ENCODE assay signal across 6 cellular contexts in genomic region chr1:182726941-182727340, GRCh38. TPM values are rescaled to one million over a fixed set of nuclear protein-coding genes. Genes with fewer than 3 reads are reported as not detected.
"Had no signal": no experiment of that assay in that cellular context is flagged by ENCODE, and none has a peak within 500 bp of the region (broad histone marks: within the 10 kb centered on the region; RNA-seq: fewer than 3 reads in every experiment).

No MANE protein-coding gene starts in this region.

- H3K4me2 ChIP-seq: GM23338 had no signal

- H2AFZ ChIP-seq: GM23338 had no signal

- DNase-seq: H9, HCEC 1CT, IMR-90 had no signal

- ATAC-seq: GM23338, K562 had no signal

- H3K4me3 ChIP-seq: GM23338, K562 had no signal

RNA-seq across cellular contexts. Expression of gene RGS8, which starts 42.6 kb away (rescaled TPM):
- total RNA-seq: H9, HT-29, IMR-90, K562 had no signal
- polyA plus RNA-seq: IMR-90, K562 had no signal
